19 cellular contexts compared by ENCODE assay signal in the genomic region with DNA sequence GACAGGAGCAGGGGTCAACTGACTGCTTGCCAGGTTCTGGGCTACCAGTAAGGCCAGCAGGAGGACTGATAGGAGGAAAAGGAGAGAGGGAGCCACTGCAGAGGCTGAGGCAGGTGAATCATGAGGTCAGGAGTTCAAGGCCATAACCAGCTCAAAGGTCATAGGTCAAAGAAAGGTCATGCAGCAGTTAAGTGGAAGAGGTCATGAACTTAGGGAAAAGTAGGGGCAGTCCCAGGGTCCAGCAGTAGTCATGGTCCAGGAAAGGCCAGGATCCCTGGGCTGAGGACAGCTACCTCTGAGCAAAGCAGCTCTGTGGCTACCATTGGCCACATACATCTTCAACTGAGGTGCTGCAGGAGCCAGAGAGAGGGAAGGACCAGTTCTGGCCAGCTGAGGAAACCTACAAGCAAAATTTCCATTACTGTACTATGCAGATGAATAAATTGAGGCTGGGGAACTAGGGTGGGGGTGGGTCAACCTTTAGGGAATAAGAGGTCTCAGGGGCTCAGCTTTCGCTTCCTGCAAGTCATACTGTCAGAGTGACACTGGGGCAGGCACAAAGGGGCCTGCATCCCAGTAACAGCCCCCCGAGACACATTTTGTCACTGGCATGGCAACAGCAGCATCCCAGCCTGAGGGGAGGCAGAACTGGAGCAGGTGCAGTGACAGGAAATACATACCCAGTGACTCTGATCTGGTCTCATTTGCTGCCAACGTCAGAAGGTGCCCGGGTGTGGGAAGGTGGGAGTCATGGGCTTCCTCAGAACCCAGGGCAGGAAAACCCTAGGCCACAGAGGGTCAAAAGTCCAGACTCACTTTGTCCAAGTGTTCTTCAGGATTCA. TPM values are rescaled to one million over a fixed set of nuclear protein-coding genes. Genes with fewer than 3 reads are reported as not detected.
DNase-seq lines count a peak whose midpoint lies in the region; ATAC-seq and TF ChIP-seq lines count a peak whose summit lies in the region.
"Had no signal": no experiment of that assay in that cellular context is flagged by ENCODE, and none has a peak within 500 bp of the region (broad histone marks: within the 10 kb centered on the region; RNA-seq: fewer than 3 reads in every experiment).

No MANE protein-coding gene starts in this region.

- H3K9me3 Mint-ChIP-seq in activated naive CD8-positive, alpha-beta T cell treated with anti-CD3 and anti-CD28 coated beads, Interleukin-2, amount 10 ng/mL, durations not matched to agents 7 days and 5 days = no peaks in the 10 kb centered on the region
- H3K9me3 Mint-ChIP-seq in activated naive CD8-positive, alpha-beta T cell treated with anti-CD3 and anti-CD28 coated beads for 36 hours = no peaks in the 10 kb centered on the region
- no peaks in the 10 kb centered on the region for H3K9me3 Mint-ChIP-seq in chondrocyte (ENCODE audit: low read depth)
- no peaks in the 10 kb centered on the region for H3K9me3 Mint-ChIP-seq in stimulated activated naive B cell treated with anti-CD40 and anti-IgM and Interleukin-4, amounts not matched to agents 10 μg/mL and 1 μg/mL and 100 μg/mL, for 72 hours
- H3K9me3 Mint-ChIP-seq: CD14-positive monocyte had no signal

- no peak overlapping the region for H3K27ac Mint-ChIP-seq in activated naive CD8-positive, alpha-beta T cell treated with anti-CD3 and anti-CD28 coated beads, Interleukin-2, amount 10 ng/mL, durations not matched to agents 7 days and 5 days
- no peak overlapping the region for H3K27ac Mint-ChIP-seq in activated naive CD8-positive, alpha-beta T cell treated with anti-CD3 and anti-CD28 coated beads for 36 hours
- no peak overlapping the region for H3K27ac Mint-ChIP-seq in chondrocyte (ENCODE audit: unreplicated experiment)
- H3K27ac Mint-ChIP-seq in stimulated activated naive B cell treated with anti-CD40 and anti-IgM and Interleukin-4, amounts not matched to agents 10 μg/mL and 1 μg/mL and 100 μg/mL, for 72 hours = peak overlapping the region; percentile 87
- H3K27ac Mint-ChIP-seq: CD14-positive monocyte had no signal

- H3K4me3 Mint-ChIP-seq in activated naive CD8-positive, alpha-beta T cell treated with anti-CD3 and anti-CD28 coated beads, Interleukin-2, amount 10 ng/mL, durations not matched to agents 7 days and 5 days = no peak overlapping the region
- H3K4me3 Mint-ChIP-seq in activated naive CD8-positive, alpha-beta T cell treated with anti-CD3 and anti-CD28 coated beads for 36 hours = no peak overlapping the region
- no peak overlapping the region for H3K4me3 Mint-ChIP-seq in chondrocyte (ENCODE audit: unreplicated experiment)
- H3K4me3 Mint-ChIP-seq in stimulated activated naive B cell treated with anti-CD40 and anti-IgM and Interleukin-4, amounts not matched to agents 10 μg/mL and 1 μg/mL and 100 μg/mL, for 72 hours = peak overlapping the region; percentile 27 to 64
- H3K4me3 Mint-ChIP-seq: CD14-positive monocyte had no signal

- no peak for ATAC-seq in activated naive CD8-positive, alpha-beta T cell treated with anti-CD3 and anti-CD28 coated beads, Interleukin-2, amount 10 ng/mL, durations not matched to agents 7 days and 5 days (ENCODE audit: low read depth)
- ATAC-seq in stimulated activated naive B cell treated with anti-CD40 and anti-IgM and Interleukin-4, amounts not matched to agents 10 μg/mL and 1 μg/mL and 100 μg/mL, for 72 hours (replicated peaks) = peak; percentile 69 to 74
- ATAC-seq in GM18909 (IDR thresholded peaks at IDR 0.05; ENCODE audit: poor library complexity, unreplicated experiment) (no peak), HG03095 (IDR thresholded peaks at IDR 0.05; ENCODE audit: unreplicated experiment) (no peak)
- ATAC-seq: SK-N-SH treated with all-trans-retinoic acid at 6 μM for 48 hours had no signal

- no peaks in the 10 kb centered on the region for H3K27me3 Mint-ChIP-seq in activated naive CD8-positive, alpha-beta T cell treated with anti-CD3 and anti-CD28 coated beads, Interleukin-2, amount 10 ng/mL, durations not matched to agents 7 days and 5 days
- H3K27me3 Mint-ChIP-seq in activated naive CD8-positive, alpha-beta T cell treated with anti-CD3 and anti-CD28 coated beads for 36 hours = no peaks in the 10 kb centered on the region
- no peaks in the 10 kb centered on the region for H3K27me3 Mint-ChIP-seq in chondrocyte (ENCODE audit: low read depth)
- no peaks in the 10 kb centered on the region for H3K27me3 Mint-ChIP-seq in stimulated activated naive B cell treated with anti-CD40 and anti-IgM and Interleukin-4, amounts not matched to agents 10 μg/mL and 1 μg/mL and 100 μg/mL, for 72 hours

- peaks cover 4% of the 10 kb centered on the region for H3K36me3 Mint-ChIP-seq in activated naive CD8-positive, alpha-beta T cell treated with anti-CD3 and anti-CD28 coated beads, Interleukin-2, amount 10 ng/mL, durations not matched to agents 7 days and 5 days
- H3K36me3 Mint-ChIP-seq in activated naive CD8-positive, alpha-beta T cell treated with anti-CD3 and anti-CD28 coated beads for 36 hours = no peaks in the 10 kb centered on the region
- peaks cover 5% of the 10 kb centered on the region for H3K36me3 Mint-ChIP-seq in chondrocyte (ENCODE audit: low read depth)
- H3K36me3 Mint-ChIP-seq in stimulated activated naive B cell treated with anti-CD40 and anti-IgM and Interleukin-4, amounts not matched to agents 10 μg/mL and 1 μg/mL and 100 μg/mL, for 72 hours = peaks cover 14 to 17% of the 10 kb centered on the region in 2 donors

- peak; percentile 14 for DNase-seq in activated naive CD8-positive, alpha-beta T cell treated with anti-CD3 and anti-CD28 coated beads, Interleukin-2, amount 10 ng/mL, durations not matched to agents 7 days and 5 days
- DNase-seq in activated naive CD8-positive, alpha-beta T cell treated with anti-CD3 and anti-CD28 coated beads for 36 hours = no peak
- peak; percentile 34 for DNase-seq in Jurkat, Clone E6-1 (ENCODE audit: low read depth, low spot score)
- peak; percentile 41 for DNase-seq in chondrocyte (ENCODE audit: low spot score)
- DNase-seq in stimulated activated naive B cell treated with anti-CD40 and anti-IgM and Interleukin-4, amounts not matched to agents 10 μg/mL and 1 μg/mL and 100 μg/mL, for 72 hours = peak; percentile 45
- DNase-seq in foreskin fibroblast = no peak
- DNase-seq: Caco-2, KG1, NCI-H1105 treated with DMSO at 0.1 percent for 48 hours, NCI-H1694, NCI-H510A, NCI-H748 treated with DMSO at 0.1 percent for 48 hours, RPMI8226, SIG-M5 had no signal

- no peak overlapping the region for H3K4me3 ChIP-seq in Jurkat, Clone E6-1 (ENCODE audit: low read length)
- no peak overlapping the region for H3K4me3 ChIP-seq in foreskin fibroblast (ENCODE audit: low read depth in 1 of 2, low read length in 2 of 2)
- H3K4me3 ChIP-seq: HAP-1 had no signal

- TF ChIP-seq CTCF in chondrocyte (IDR thresholded peaks at IDR 0.05) (no peak), foreskin fibroblast (IDR thresholded peaks at IDR 0.05; ENCODE audit: low read depth, low read length) (no peak)

- POLR2A ChIA-PET in activated naive CD8-positive, alpha-beta T cell treated with anti-CD3 and anti-CD28 coated beads, Interleukin-2, amount 10 ng/mL, durations not matched to agents 7 days and 5 days (lab: Charles Lee) = interaction anchor here (1.1 kb wide), 1 partner anchor 20 kb away, joined by 3 read pairs; no protein-coding TSS in a partner anchor

- H3K4me1 Mint-ChIP-seq in activated naive CD8-positive, alpha-beta T cell treated with anti-CD3 and anti-CD28 coated beads, Interleukin-2, amount 10 ng/mL, durations not matched to agents 7 days and 5 days = peaks cover 11% of the 10 kb centered on the region
- peaks cover 15% of the 10 kb centered on the region for H3K4me1 Mint-ChIP-seq in activated naive CD8-positive, alpha-beta T cell treated with anti-CD3 and anti-CD28 coated beads for 36 hours
- peaks cover 8% of the 10 kb centered on the region for H3K4me1 Mint-ChIP-seq in chondrocyte (ENCODE audit: low read depth)
- peaks cover 40 to 63% of the 10 kb centered on the region in 2 donors for H3K4me1 Mint-ChIP-seq in stimulated activated naive B cell treated with anti-CD40 and anti-IgM and Interleukin-4, amounts not matched to agents 10 μg/mL and 1 μg/mL and 100 μg/mL, for 72 hours

RNA-seq across cellular contexts. Expression of a gene that starts 5.2 kb away (rescaled TPM):
- total RNA-seq in activated naive CD8-positive, alpha-beta T cell treated with anti-CD3 and anti-CD28 coated beads, Interleukin-2, amount 10 ng/mL, durations not matched to agents 7 days and 5 days = 10 to 100 TPM; 44.0 to 48.8 TPM
- 10 to 100 TPM; 26.6 to 27.7 TPM for total RNA-seq in activated naive CD8-positive, alpha-beta T cell treated with anti-CD3 and anti-CD28 coated beads for 36 hours
- 19.2 TPM for polyA plus RNA-seq in Jurkat, Clone E6-1 (2012; ENCODE audit: insufficient read depth, insufficient read length)
- 18.7 to 21.2 TPM (median 20.6 TPM) in 3 replicates for total RNA-seq in chondrocyte

RNA-seq across cellular contexts. Expression of a gene that starts 37.8 kb away (rescaled TPM):
- 10 to 100 TPM; 67.8 to 70.9 TPM for total RNA-seq in activated naive CD8-positive, alpha-beta T cell treated with anti-CD3 and anti-CD28 coated beads, Interleukin-2, amount 10 ng/mL, durations not matched to agents 7 days and 5 days
- 100 to 1,000 TPM; 121 to 125 TPM for total RNA-seq in activated naive CD8-positive, alpha-beta T cell treated with anti-CD3 and anti-CD28 coated beads for 36 hours
- 255 TPM for polyA plus RNA-seq in Jurkat, Clone E6-1 (2012; ENCODE audit: insufficient read depth, insufficient read length)
- 45.6 to 60.4 TPM (median 46.2 TPM) in 3 replicates for total RNA-seq in chondrocyte

RNA-seq across cellular contexts. Expression of a gene that starts 53.3 kb away (rescaled TPM):
- total RNA-seq in activated naive CD8-positive, alpha-beta T cell treated with anti-CD3 and anti-CD28 coated beads, Interleukin-2, amount 10 ng/mL, durations not matched to agents 7 days and 5 days = 10 to 100 TPM; 14.6 to 14.7 TPM
- total RNA-seq in activated naive CD8-positive, alpha-beta T cell treated with anti-CD3 and anti-CD28 coated beads for 36 hours = 10 to 100 TPM; 26.5 to 27.7 TPM
- 12.6 TPM for polyA plus RNA-seq in Jurkat, Clone E6-1 (2012; ENCODE audit: insufficient read depth, insufficient read length)
- total RNA-seq in chondrocyte = 57.9 to 72.6 TPM (median 58.9 TPM) in 3 replicates

Comparison
In these comparisons a context has a peak if more than half of its experiments do, and no peak if none do; other contexts are left out.
1. DNase-seq: peak in activated naive CD8-positive, alpha-beta T cell treated with anti-CD3 and anti-CD28 coated beads, Interleukin-2, amount 10 ng/mL, durations not matched to agents 7 days and 5 days (single experiment), Jurkat, Clone E6-1 (single experiment), chondrocyte (single experiment) and stimulated activated naive B cell treated with anti-CD40 and anti-IgM and Interleukin-4, amounts not matched to agents 10 μg/mL and 1 μg/mL and 100 μg/mL, for 72 hours (single experiment); none in activated naive CD8-positive, alpha-beta T cell treated with anti-CD3 and anti-CD28 coated beads for 36 hours (single experiment) and foreskin fibroblast (0 of 2).
2. ATAC-seq: peak in stimulated activated naive B cell treated with anti-CD40 and anti-IgM and Interleukin-4, amounts not matched to agents 10 μg/mL and 1 μg/mL and 100 μg/mL, for 72 hours (2 of 2); none in activated naive CD8-positive, alpha-beta T cell treated with anti-CD3 and anti-CD28 coated beads, Interleukin-2, amount 10 ng/mL, durations not matched to agents 7 days and 5 days (single experiment), GM18909 (single experiment) and HG03095 (single experiment).
3. H3K4me3 Mint-ChIP-seq: peak in stimulated activated naive B cell treated with anti-CD40 and anti-IgM and Interleukin-4, amounts not matched to agents 10 μg/mL and 1 μg/mL and 100 μg/mL, for 72 hours (2 of 2); none in activated naive CD8-positive, alpha-beta T cell treated with anti-CD3 and anti-CD28 coated beads, Interleukin-2, amount 10 ng/mL, durations not matched to agents 7 days and 5 days (single experiment), activated naive CD8-positive, alpha-beta T cell treated with anti-CD3 and anti-CD28 coated beads for 36 hours (single experiment) and chondrocyte (single experiment).